11 cellular contexts compared by ENCODE assay signal in genomic region chr19:15425321-15425950, GRCh38. TPM values are rescaled to one million over a fixed set of nuclear protein-coding genes. Genes with fewer than 3 reads are reported as not detected.
"Had no signal": no experiment of that assay in that cellular context is flagged by ENCODE, and none has a peak within 500 bp of the region (broad histone marks: within the 10 kb centered on the region; RNA-seq: fewer than 3 reads in every experiment).

No MANE protein-coding gene starts in this region.

- DNase-seq: GM23248, GOT3, H7, HFFc6, IMR-90, KBM-7 had no signal

- H3K4me1 ChIP-seq: HAP-1 had no signal

- H3K9me3 ChIP-seq: HAP-1 had no signal

- H3K4me3 ChIP-seq: GM23248, HAP-1 had no signal

- ATAC-seq: HCT116 had no signal

- H2AFZ ChIP-seq: GM23248 had no signal

- H3K9ac ChIP-seq: GM23248 had no signal

- H3K27ac ChIP-seq: GM23248, HL-60 had no signal

RNA-seq across cellular contexts. Expression of gene RASAL3, which starts 38.9 kb away (rescaled TPM):
- total RNA-seq: GM23248, H4, H7, HFFc6, HT1080, IMR-90 had no signal
- polyA plus RNA-seq: GM23248 had no signal

RNA-seq across cellular contexts. Expression of gene PGLYRP2, which starts 53.9 kb away (rescaled TPM):
- total RNA-seq: GM23248, H4, H7, HFFc6, HT1080, IMR-90 had no signal
- polyA plus RNA-seq: GM23248, IMR-90 had no signal
